19 cellular contexts compared by ENCODE assay signal in genomic region chr2:85024372-85025047, GRCh38. TPM values are rescaled to one million over a fixed set of nuclear protein-coding genes. Genes with fewer than 3 reads are reported as not detected.
DNase-seq lines count a peak whose midpoint lies in the region; ATAC-seq, FAIRE-seq and TF ChIP-seq lines count a peak whose summit lies in the region.
"Had no signal": no experiment of that assay in that cellular context is flagged by ENCODE, and none has a peak within 500 bp of the region (broad histone marks: within the 10 kb centered on the region; RNA-seq: fewer than 3 reads in every experiment).

No MANE protein-coding gene starts in this region.

- H3K4me1 ChIP-seq in liver (ENCODE audit: control insufficient read depth in 4 of 4, insufficient read depth in 4 of 4, low read length in 3 of 4), result peaks cover 0 to 2% (median 0%) of the 10 kb centered on the region in 4 donors
- H3K4me1 ChIP-seq in HepG2 (ENCODE audit: insufficient read depth, low read length), result peaks cover 10% of the 10 kb centered on the region
- no peaks in the 10 kb centered on the region for H3K4me1 ChIP-seq in Panc1 (ENCODE audit: control insufficient read depth, insufficient read depth, low read length)
- H3K4me1 ChIP-seq: SJSA1 had no signal

- CTCF ChIA-PET in HepG2 (lab: Yijun Ruan, JAX; ENCODE audit: low intra/inter-chr PET ratio, low total read pairs), result no interaction called here
- CTCF ChIA-PET in Panc1 (lab: Charles Lee), result no interaction called here

- 87% methylated on average over 8 of the region's 8 CpGs for WGBS in liver
- WGBS in HepG2 (ENCODE audit: low lambda C conversion rate), result 93% methylated on average over 8 of the region's 8 CpGs

- no peaks in the 10 kb centered on the region for H3K9me3 ChIP-seq in liver (ENCODE audit: control insufficient read depth in 4 of 4, low read length in 3 of 4)
- no peaks in the 10 kb centered on the region for H3K9me3 ChIP-seq in HepG2 (ENCODE audit: low read length)
- H3K9me3 ChIP-seq in Panc1 (ENCODE audit: control insufficient read depth, insufficient read depth, low read depth, low read length), result no peaks in the 10 kb centered on the region
- H3K9me3 ChIP-seq: SJSA1 had no signal

- no peak for TF ChIP-seq RAD21 in liver (IDR thresholded peaks at IDR 0.05)
- no peak for TF ChIP-seq RAD21 in HepG2 (CRISPR knock-in tag; IDR thresholded peaks at IDR 0.05)

- no peak overlapping the region for H2AFZ ChIP-seq in HepG2 (ENCODE audit: low read length)

- H3K79me2 ChIP-seq in HepG2 (ENCODE audit: insufficient read depth, low read length), result peaks cover 57% of the 10 kb centered on the region

- BruUV-seq in HepG2 (replicated peaks; lab: Mats Ljungman, UMichigan) (no TSS peak), Panc1 (replicated peaks; lab: Mats Ljungman, UMichigan) (TSS peak; percentile 34)

- H3K36me3 ChIP-seq in liver (ENCODE audit: control insufficient read depth in 4 of 4, insufficient read depth in 3 of 4, low read depth in 1 of 4, low read length in 3 of 4), result peaks cover 3 to 9% (median 7%) of the 10 kb centered on the region in 4 donors
- peaks cover 8 to 22% of the 10 kb centered on the region in 2 experiments for H3K36me3 ChIP-seq in HepG2 (replicated peaks in 1 of 2; ENCODE audit: control insufficient read depth in 1 of 2, insufficient read depth in 2 of 2, low read length in 2 of 2)
- H3K36me3 ChIP-seq in Panc1 (ENCODE audit: control insufficient read depth, insufficient read depth, low read length), result no peaks in the 10 kb centered on the region

- no peak overlapping the region for H3K4me3 Mint-ChIP-seq in memory B cell
- H3K4me3 Mint-ChIP-seq: H9 had no signal

- no peaks in the 10 kb centered on the region for H3K27me3 Mint-ChIP-seq in memory B cell

- peaks cover 19% of the 10 kb centered on the region for H4K20me1 ChIP-seq in HepG2 (ENCODE audit: insufficient read depth, low read length)

- DNase-seq in HepG2 (ENCODE audit: low spot score) (no peak), Panc1 (ENCODE audit: low read depth, low spot score) (no peak), memory B cell (ENCODE audit: low spot score in 2 of 2) (no peak), KG1 (lab: John Stamatoyannopoulos, UW) (no peak)
- DNase-seq: ACHN, AML-193, DMS79, H9, KBM-7, NCI-H1436, NCI-H2029, NCI-H2171 treated with DMSO at 0.1 percent for 48 hours, NCI-H446 treated with DMSO at 0.1 percent for 48 hours, NCI-H748 treated with DMSO at 0.1 percent for 48 hours had no signal

- H3K27ac ChIP-seq in liver (ENCODE audit: low read depth in 1 of 2, low read length in 2 of 2) (no peak overlapping the region), HepG2 (ENCODE audit: extremely low read length, insufficient read depth, low read length) (no peak overlapping the region), Panc1 (ENCODE audit: low read length) (no peak overlapping the region)
- H3K27ac ChIP-seq: SJSA1 had no signal

- peaks cover 16% of the 10 kb centered on the region for H3K36me3 Mint-ChIP-seq in memory B cell

- TF ChIP-seq POLR2A in HepG2 (IDR thresholded peaks at IDR 0.05; ENCODE audit: insufficient read depth in 1 of 2, low read depth in 2 of 2, low read length in 2 of 2), result no peak

- H3K9ac ChIP-seq in liver (ENCODE audit: low read depth in 1 of 2, low read length in 2 of 2) (no peak overlapping the region), HepG2 (ENCODE audit: insufficient read depth, low read depth, low read length) (no peak overlapping the region)

- no peak for FAIRE-seq in HepG2 (lab: Jason Lieb, UNC)
- FAIRE-seq: D721Med had no signal

- intact Hi-C loops in HepG2 (cut with micrococcal nuclease; ENCODE audit: unreplicated experiment), result no loop called here
- intact Hi-C loops in Panc1 (cut with micrococcal nuclease; ENCODE audit: unreplicated experiment), result no loop called here

- POLR2A ChIA-PET in HepG2 (lab: Yijun Ruan, JAX) (no interaction called here), Panc1 (lab: Charles Lee) (interaction anchor here (0.6 kb wide), 1 partner anchor 24 kb away, joined by 13 read pairs; no protein-coding TSS in a partner anchor)

- TF ChIP-seq CTCF in liver (IDR thresholded peaks at IDR 0.05; ENCODE audit: low read depth, low read length, missing input control) (no peak), HepG2 (CRISPR knock-in tag; IDR thresholded peaks at IDR 0.05) (no peak), Panc1 (IDR thresholded peaks at IDR 0.05) (no peak)

- peaks cover 24% of the 10 kb centered on the region for H3K4me1 Mint-ChIP-seq in memory B cell

- ATAC-seq in HepG2 (no peak), Panc1 (no peak), memory B cell (ENCODE audit: low read depth) (no peak), GM19324 (IDR thresholded peaks at IDR 0.05; ENCODE audit: low FRiP score, unreplicated experiment) (no peak), HG03135 (IDR thresholded peaks at IDR 0.05; ENCODE audit: unreplicated experiment) (no peak)

- TF ChIP-seq EP300 in HepG2 (IDR thresholded peaks at IDR 0.05; ENCODE audit: low read depth in 2 of 2, low read length in 2 of 2), result no peak
- no peak for TF ChIP-seq EP300 in HepG2 (CRISPR knock-in tag; IDR thresholded peaks at IDR 0.05; ENCODE audit: borderline replicate concordance)

- no peak overlapping the region for H3K4me3 ChIP-seq in liver (ENCODE audit: low read depth in 1 of 3, low read length in 3 of 3)
- H3K4me3 ChIP-seq in HepG2 (replicated peaks in 1 of 3; ENCODE audit: insufficient read depth in 1 of 3, low read depth in 2 of 3, low read length in 3 of 3), result no peak overlapping the region
- H3K4me3 ChIP-seq in Panc1 (ENCODE audit: low read depth in 2 of 2, low read length in 2 of 2), result no peak overlapping the region
- H3K4me3 ChIP-seq: SJSA1 had no signal

- peak overlapping the region; percentile 36 for H3K27ac Mint-ChIP-seq in memory B cell

- in situ Hi-C loops in HepG2 (cut with HindIII; ENCODE audit: extremely low pct_ligation_motif_present, low pct_unique_long_range_greater_than_20kb) (no loop called here), Panc1 (cut with HindIII; ENCODE audit: low pct_unique_long_range_greater_than_20kb, low sequenced_read_pairs) (no loop called here)

- H3K9me3 Mint-ChIP-seq in memory B cell, result no peaks in the 10 kb centered on the region

- no peaks in the 10 kb centered on the region for H3K27me3 ChIP-seq in liver (ENCODE audit: control insufficient read depth in 4 of 4, insufficient read depth in 4 of 4, low read length in 3 of 4)
- H3K27me3 ChIP-seq in HepG2 (ENCODE audit: control insufficient read depth in 1 of 2, insufficient read depth in 2 of 2, low read length in 2 of 2), result no peaks in the 10 kb centered on the region
- H3K27me3 ChIP-seq in Panc1 (ENCODE audit: control insufficient read depth, insufficient read depth, low read length), result no peaks in the 10 kb centered on the region
- H3K27me3 ChIP-seq: SJSA1 had no signal

- H3K4me2 ChIP-seq in HepG2 (ENCODE audit: low read depth, low read length), result no peak overlapping the region

TF ChIP-seq in HepG2, 621 proteins besides CTCF, POLR2A, EP300 and RAD21 (continues in another document):
- TF ChIP-seq ZC3H4 (CRISPR knock-in tag; IDR thresholded peaks at IDR 0.05; ENCODE audit: borderline replicate concordance) (no peak), ATF7 (IDR thresholded peaks at IDR 0.05) (no peak), ATF7 (CRISPR knock-in tag; IDR thresholded peaks at IDR 0.05) (no peak), ZNF619 (CRISPR knock-in tag; IDR thresholded peaks at IDR 0.05) (no peak), FOXO1 (CRISPR knock-in tag; IDR thresholded peaks at IDR 0.05) (no peak), ELF3 (CRISPR knock-in tag; IDR thresholded peaks at IDR 0.05) (no peak), NPAS2 (CRISPR knock-in tag; IDR thresholded peaks at IDR 0.05; ENCODE audit: borderline replicate concordance) (no peak), MAFG (CRISPR knock-in tag; IDR thresholded peaks at IDR 0.05) (no peak), ZNF354B (CRISPR knock-in tag; IDR thresholded peaks at IDR 0.05) (no peak), FOXA3 (CRISPR knock-in tag; IDR thresholded peaks at IDR 0.05) (no peak)

RNA-seq across cellular contexts. Expression of gene KCMF1, which starts 53.5 kb away (rescaled TPM):
- total RNA-seq in liver, result 10 to 100 TPM; 25.5 to 45.4 TPM
- 10 to 100 TPM; 10.5 to 20.7 TPM for polyA plus RNA-seq in liver
- total RNA-seq in HepG2 (2016; rRNA removed; fragmentation: Illumina TruSeq; extraction: Trizol), result 62.1 and 64.6 TPM in 2 replicates
- total RNA-seq in HepG2 (2016; cell fraction: cytosol; rRNA removed; fragmentation: Illumina TruSeq; extraction: Trizol; ENCODE audit: low read depth), result 70.3 and 83.0 TPM in 2 replicates
- total RNA-seq in HepG2 (2016; cell fraction: insoluble cytoplasmic fraction; rRNA removed; fragmentation: Illumina TruSeq; extraction: Trizol), result 58.7 and 60.0 TPM in 2 replicates
- total RNA-seq in HepG2 (2016; cell fraction: membrane; rRNA removed; fragmentation: Illumina TruSeq; extraction: Trizol), result 130 and 138 TPM in 2 replicates
- 26.8 and 30.5 TPM in 2 replicates for total RNA-seq in HepG2 (2016; cell fraction: nucleus; rRNA removed; fragmentation: Illumina TruSeq; extraction: Trizol)
- polyA plus RNA-seq in HepG2 (2011; rRNA removed), result 84.0 and 116 TPM in 2 replicates
- 56.6 and 82.6 TPM in 2 replicates for polyA plus RNA-seq in HepG2 (2011; cell fraction: cytosol; rRNA removed)
- 32.2 and 32.7 TPM in 2 replicates for polyA plus RNA-seq in HepG2 (2011; cell fraction: nucleus; rRNA removed)
- polyA plus RNA-seq in HepG2 (2012), result 88.5 and 102 TPM in 2 replicates
- 102 and 116 TPM in 2 replicates for polyA plus RNA-seq in HepG2 (2016; cell fraction: cytosol; fragmentation: Illumina TruSeq; extraction: Trizol; ENCODE audit: low read depth)
- 68.3 and 73.2 TPM in 2 replicates for polyA plus RNA-seq in HepG2 (2016; cell fraction: insoluble cytoplasmic fraction; fragmentation: Illumina TruSeq; extraction: Trizol; ENCODE audit: low read depth)
- polyA plus RNA-seq in HepG2 (2016; cell fraction: membrane; fragmentation: Illumina TruSeq; extraction: Trizol; ENCODE audit: low read depth), result 124 and 125 TPM in 2 replicates
- 42.2 and 45.3 TPM in 2 replicates for polyA plus RNA-seq in HepG2 (2016; cell fraction: nucleus; fragmentation: Illumina TruSeq; extraction: Trizol; ENCODE audit: insufficient read depth, low read depth)
- 60.2 and 78.6 TPM in 2 replicates for polyA minus RNA-seq in HepG2 (2011; rRNA and poly(A)+ RNA removed; ENCODE audit: low replicate concordance)
- polyA minus RNA-seq in HepG2 (2011; cell fraction: cytosol; rRNA and poly(A)+ RNA removed), result 66.3 and 77.2 TPM in 2 replicates
- polyA minus RNA-seq in HepG2 (2011; cell fraction: nucleus; rRNA and poly(A)+ RNA removed), result 32.3 and 45.8 TPM in 2 replicates
- 163 TPM for total RNA-seq in Panc1 (2021; ENCODE audit: unreplicated experiment)
- polyA plus RNA-seq in Panc1 (2012; ENCODE audit: insufficient read length), result 73.4 TPM
